ENCODE assay signal across 14 cellular contexts in genomic region chr2:96768083-96768561, GRCh38.
DNase-seq lines count a peak whose midpoint lies in the region; ATAC-seq and FAIRE-seq lines count a peak whose summit lies in the region.
"Had no signal": no experiment of that assay in that cellular context is flagged by ENCODE, and none has a peak within 500 bp of the region (broad histone marks: within the 10 kb centered on the region; RNA-seq: fewer than 3 reads in every experiment).

No MANE protein-coding gene starts in this region.

- no peak overlapping the region for H3K4me3 ChIP-seq in iPS-15b (ENCODE audit: low read depth, low read length)
- H3K4me3 ChIP-seq: smooth muscle cell had no signal

- H3K27me3 ChIP-seq in iPS-15b (ENCODE audit: control insufficient read depth, insufficient read depth, low read length), result no peaks in the 10 kb centered on the region
- H3K27me3 ChIP-seq: brain microvascular endothelial cell had no signal

- in situ Hi-C loops in ACHN (cut with HindIII; ENCODE audit: low pct_ligation_motif_present, low pct_unique_long_range_greater_than_20kb, low sequenced_read_pairs), result no loop called here

- ATAC-seq in HG03139 (IDR thresholded peaks at IDR 0.05; ENCODE audit: unreplicated experiment) (no peak), HG03520 (IDR thresholded peaks at IDR 0.05; ENCODE audit: unreplicated experiment) (no peak)
- ATAC-seq: activated T-helper 17 cell treated with anti-CD3 and anti-CD28 coated beads, Interleukin-2, amount 50 U/mL, for 72 hours; natural killer cell had no signal

- no peaks in the 10 kb centered on the region for H3K9me3 ChIP-seq in iPS-15b (ENCODE audit: control insufficient read depth, insufficient read depth, low read length)

- peak; percentile 60 for DNase-seq in ACHN
- DNase-seq in GM19239 (ENCODE audit: insufficient read length, low spot score), result no peak
- peak; percentile 43 for DNase-seq in LoVo (ENCODE audit: low spot score)
- no peak for DNase-seq in NCI-H128 (lab: John Stamatoyannopoulos, UW; ENCODE audit: unreplicated experiment)
- DNase-seq in activated gamma-delta T cell treated with Interleukin-2 at 50 U/mL for 16 hours, result no peak
- DNase-seq: brain microvascular endothelial cell, natural killer cell, Right ventricle myocardium superior had no signal

- H3K36me3 ChIP-seq in iPS-15b (ENCODE audit: control insufficient read depth, insufficient read depth, low read length), result no peaks in the 10 kb centered on the region
- H3K36me3 ChIP-seq: brain microvascular endothelial cell had no signal

- H3K9ac ChIP-seq in iPS-15b (ENCODE audit: low read depth, low read length), result peak overlapping the region; percentile 12

- H3K4me1 ChIP-seq in iPS-15b (ENCODE audit: control insufficient read depth, insufficient read depth, low read length), result peaks cover 10% of the 10 kb centered on the region

- peak; percentile 51 for FAIRE-seq in GM19239 (lab: Jason Lieb, UNC)
- FAIRE-seq: A204.1 had no signal

Comparison
In these comparisons a context has a peak if more than half of its experiments do, and no peak if none do; other contexts are left out.
1. DNase-seq: peak in ACHN (single experiment) and LoVo (single experiment); none in GM19239 (single experiment), NCI-H128 (single experiment) and activated gamma-delta T cell treated with Interleukin-2 at 50 U/mL for 16 hours (single experiment).